In genomic region chr4:40573593-40574311, GRCh38 we compare ENCODE assay signal across 15 cellular contexts. TPM values are rescaled to one million over a fixed set of nuclear protein-coding genes. Genes with fewer than 3 reads are reported as not detected.
DNase-seq lines count a peak whose midpoint lies in the region; ATAC-seq, FAIRE-seq and TF ChIP-seq lines count a peak whose summit lies in the region.
"Had no signal": no experiment of that assay in that cellular context is flagged by ENCODE, and none has a peak within 500 bp of the region (broad histone marks: within the 10 kb centered on the region; RNA-seq: fewer than 3 reads in every experiment).

No MANE protein-coding gene starts in this region.

- CTCF ChIA-PET in CD8-positive, alpha-beta memory T cell (lab: Charles Lee): no interaction called here

- no peak overlapping the region for H3K27ac Mint-ChIP-seq in CD8-positive, alpha-beta memory T cell

- H3K4me3 ChIP-seq in NB4 (ENCODE audit: low read depth, low read length) (no peak overlapping the region), choroid plexus epithelial cell (ENCODE audit: low read depth, low read length) (no peak overlapping the region)
- H3K4me3 ChIP-seq in CD8-positive, alpha-beta memory T cell (ENCODE audit: low read length): no peak overlapping the region
- H3K4me3 ChIP-seq: GM23248, tibial artery had no signal

- TF ChIP-seq POLR2A in NB4 (IDR thresholded peaks at IDR 0.05; ENCODE audit: extremely low read depth, insufficient read length): no peak

- no peaks in the 10 kb centered on the region for H3K9me3 ChIP-seq in CD8-positive, alpha-beta memory T cell (ENCODE audit: low read length)
- H3K9me3 ChIP-seq: tibial artery had no signal

- H3K4me1 Mint-ChIP-seq in CD8-positive, alpha-beta memory T cell: peaks cover 0 to 14% (median 6%) of the 10 kb centered on the region in 3 donors

- peak; percentile 88 for FAIRE-seq in GM18507 (lab: Jason Lieb, UNC)

- no peaks in the 10 kb centered on the region for H3K4me1 ChIP-seq in CD8-positive, alpha-beta memory T cell (ENCODE audit: insufficient read depth, low read length)

- H3K27me3 Mint-ChIP-seq in CD8-positive, alpha-beta memory T cell: peaks cover 9% of the 10 kb centered on the region in 2 donors
- H3K27me3 Mint-ChIP-seq: brain had no signal

- H3K27ac ChIP-seq in CD8-positive, alpha-beta memory T cell (ENCODE audit: low read depth, low read length): no peak overlapping the region
- H3K27ac ChIP-seq: GM23248, tibial artery had no signal

- no peaks in the 10 kb centered on the region for H3K27me3 ChIP-seq in CD8-positive, alpha-beta memory T cell (ENCODE audit: insufficient read depth, low read length, poor library complexity, severe bottlenecking)
- H3K27me3 ChIP-seq: tibial artery had no signal

- DNase-seq in GM18507 (ENCODE audit: extremely low spot score, insufficient read length, low read depth): no peak
- peak; percentile 91 for DNase-seq in NB4 (ENCODE audit: low read depth)
- DNase-seq in choroid plexus epithelial cell (ENCODE audit: low read depth): peak; percentile 28
- DNase-seq in putamen (ENCODE audit: low spot score): peak; percentile 26
- no peak for DNase-seq in CD8-positive, alpha-beta memory T cell
- no peak for DNase-seq in iPS-NIHi11 (ENCODE audit: low spot score)
- DNase-seq: DMS79 treated with DMSO at 0.1 percent for 48 hours; GM23248; NCI-H526; occipital lobe; stimulated activated CD4-positive, alpha-beta T cell treated with anti-CD3 and anti-CD28 coated beads, Interleukin-4, amount 100 ng/mL, for 24 hours had no signal

- no peak for TF ChIP-seq CTCF in NB4 (IDR thresholded peaks at IDR 0.05; ENCODE audit: low read depth, low read length)
- no peak for TF ChIP-seq CTCF in choroid plexus epithelial cell (conservative IDR thresholded peaks at IDR 0.05; ENCODE audit: low read depth, low read length)

- H3K36me3 Mint-ChIP-seq in CD8-positive, alpha-beta memory T cell: no peaks in the 10 kb centered on the region
- H3K36me3 Mint-ChIP-seq: brain had no signal

- H3K4me3 Mint-ChIP-seq in CD8-positive, alpha-beta memory T cell: no peak overlapping the region
- H3K4me3 Mint-ChIP-seq: brain had no signal

- H3K36me3 ChIP-seq in CD8-positive, alpha-beta memory T cell (ENCODE audit: insufficient read depth, low read length): no peaks in the 10 kb centered on the region
- H3K36me3 ChIP-seq: tibial artery had no signal

- ATAC-seq in HG02588 (IDR thresholded peaks at IDR 0.05; ENCODE audit: unreplicated experiment): no peak
- ATAC-seq in HG02970 (IDR thresholded peaks at IDR 0.05; ENCODE audit: low FRiP score, unreplicated experiment): no peak

- POLR2A ChIA-PET in CD8-positive, alpha-beta memory T cell (lab: Charles Lee): interaction anchor here (0.6 kb wide), 1 partner anchor 10 kb away, joined by 9 read pairs; no protein-coding TSS in a partner anchor

- H3K9me3 Mint-ChIP-seq in CD8-positive, alpha-beta memory T cell: no peaks in the 10 kb centered on the region

RNA-seq across cellular contexts. Expression of gene RBM47, which starts 55.9 kb away (rescaled TPM):
- total RNA-seq in CD8-positive, alpha-beta memory T cell: 1 to 10 TPM; 1.1 to 1.4 TPM
- not detected for polyA plus RNA-seq in CD8-positive, alpha-beta memory T cell

Comparison
In these comparisons a context has a peak if more than half of its experiments do, and no peak if none do; other contexts are left out.
1. DNase-seq: peak in NB4 (single experiment), choroid plexus epithelial cell (single experiment) and putamen (single experiment); none in GM18507 (single experiment), CD8-positive, alpha-beta memory T cell (0 of 5) and iPS-NIHi11 (single experiment).